14 cellular contexts compared by ENCODE assay signal in genomic region chr18:46718501-46719341, GRCh38. TPM values are rescaled to one million over a fixed set of nuclear protein-coding genes. Genes with fewer than 3 reads are reported as not detected.
DNase-seq lines count a peak whose midpoint lies in the region; FAIRE-seq and TF ChIP-seq lines count a peak whose summit lies in the region.
"Had no signal": no experiment of that assay in that cellular context is flagged by ENCODE, and none has a peak within 500 bp of the region (broad histone marks: within the 10 kb centered on the region; RNA-seq: fewer than 3 reads in every experiment).

No MANE protein-coding gene starts in this region.

- peak overlapping the region; percentile 49 for H3K4me2 ChIP-seq in endothelial cell of umbilical vein (ENCODE audit: insufficient read depth, low read length)
- peak overlapping the region; percentile 19 for H3K4me2 ChIP-seq in osteoblast (ENCODE audit: insufficient read depth, low read length)

- H3K36me3 ChIP-seq in endothelial cell of umbilical vein (ENCODE audit: control insufficient read depth in 2 of 2, extremely low read depth in 1 of 2, insufficient read depth in 2 of 2, low read length in 2 of 2): no peaks in the 10 kb centered on the region
- no peaks in the 10 kb centered on the region for H3K36me3 ChIP-seq in osteoblast (ENCODE audit: insufficient read depth, low read length)
- H3K36me3 ChIP-seq: tibial nerve had no signal

- TF ChIP-seq CTCF in NB4 (IDR thresholded peaks at IDR 0.05; ENCODE audit: low read depth, low read length): no peak
- TF ChIP-seq CTCF in endothelial cell of umbilical vein (IDR thresholded peaks at IDR 0.05; ENCODE audit: extremely low read depth in 1 of 2, insufficient read depth in 1 of 2, low read depth in 1 of 2, low read length in 2 of 2): no peak
- TF ChIP-seq CTCF in osteoblast (IDR thresholded peaks at IDR 0.05; ENCODE audit: extremely low read depth, low read depth, low read length): no peak

- no peaks in the 10 kb centered on the region for H3K79me2 ChIP-seq in endothelial cell of umbilical vein (ENCODE audit: control insufficient read depth, insufficient read depth, low read length)
- no peaks in the 10 kb centered on the region for H3K79me2 ChIP-seq in osteoblast (ENCODE audit: insufficient read depth, low read length)

- H3K4me1 ChIP-seq in endothelial cell of umbilical vein (ENCODE audit: control insufficient read depth, extremely low read depth, insufficient read depth, low read length): peaks cover 18% of the 10 kb centered on the region
- H3K4me1 ChIP-seq in osteoblast (ENCODE audit: insufficient read depth, low read length): peaks cover 12% of the 10 kb centered on the region
- H3K4me1 ChIP-seq: tibial nerve had no signal

- no peaks in the 10 kb centered on the region for H4K20me1 ChIP-seq in endothelial cell of umbilical vein (replicated peaks; ENCODE audit: control insufficient read depth, extremely low read depth, insufficient read depth, low read length)
- no peaks in the 10 kb centered on the region for H4K20me1 ChIP-seq in osteoblast (ENCODE audit: insufficient read depth, low read length)

- H2AFZ ChIP-seq in endothelial cell of umbilical vein (ENCODE audit: low read depth, low read length): no peak overlapping the region
- H2AFZ ChIP-seq in osteoblast (ENCODE audit: low read length): no peak overlapping the region

- TF ChIP-seq POLR2A in NB4 (IDR thresholded peaks at IDR 0.05; ENCODE audit: extremely low read depth, insufficient read length) (no peak), endothelial cell of umbilical vein (IDR thresholded peaks at IDR 0.05; ENCODE audit: low read depth, low read length) (no peak)

- H3K27ac ChIP-seq in endothelial cell of umbilical vein (ENCODE audit: insufficient read depth, low read depth, low read length) (peak overlapping the region; percentile 54), osteoblast (ENCODE audit: low read depth, low read length) (no peak overlapping the region)
- H3K27ac ChIP-seq: tibial nerve had no signal

- H3K27me3 ChIP-seq in endothelial cell of umbilical vein (ENCODE audit: control insufficient read depth in 2 of 2, insufficient read depth in 2 of 2, low read length in 2 of 2): peaks cover 3 to 5% of the 10 kb centered on the region in 2 experiments
- H3K27me3 ChIP-seq in osteoblast (ENCODE audit: insufficient read depth, low read length): no peaks in the 10 kb centered on the region
- H3K27me3 ChIP-seq: tibial nerve had no signal

- DNase-seq in Daoy (ENCODE audit: low read depth): peak; percentile 53
- DNase-seq in NB4 (ENCODE audit: low read depth): peak; percentile 11
- DNase-seq in endothelial cell of umbilical vein (ENCODE audit: low read depth, low spot score): peak; percentile 89
- DNase-seq in osteoblast (ENCODE audit: insufficient read length, low spot score, missing footprints): peak; percentile 56
- DNase-seq in NCI-H187 treated with DMSO at 0.1 percent for 48 hours (lab: John Stamatoyannopoulos, UW): no peak
- no peak for DNase-seq in activated effector memory CD4-positive, alpha-beta T cell treated with Interleukin-2 at 50 U/mL for 16 hours
- DNase-seq in stimulated activated naive CD4-positive, alpha-beta T cell (lab: John Stamatoyannopoulos, UW): no peak
- DNase-seq in HuH-7 (ENCODE audit: low spot score): no peak
- DNase-seq: activated CD4-positive, alpha-beta T cell treated with anti-CD3 and anti-CD28 coated beads, Interleukin-2, amount 50 U/mL, for 4 hours; amygdala; DMS153; naive B cell; NCI-H2081 had no signal

- dilution Hi-C loops in endothelial cell of umbilical vein (cut with MboI; ENCODE audit: extremely low pct_ligation_motif_present, low sequenced_read_pairs): no loop called here

- peak; percentile 96 for FAIRE-seq in endothelial cell of umbilical vein (lab: Jason Lieb, UNC)

- POLR2A ChIA-PET in endothelial cell of umbilical vein (lab: Charles Lee): no interaction called here

- no peaks in the 10 kb centered on the region for H3K9me1 ChIP-seq in endothelial cell of umbilical vein (replicated peaks; ENCODE audit: control insufficient read depth, extremely low read depth, insufficient read depth, low read length)

- no TSS peak for BruUV-seq in endothelial cell of umbilical vein (replicated peaks; lab: Mats Ljungman, UMichigan)

- CTCF ChIA-PET in endothelial cell of umbilical vein (lab: Charles Lee): interaction anchor here (0.7 to 1.4 kb wide), 5 partner anchors 61 to 596 kb away, joined by 3 to 7 read pairs (median 4); partner anchors contain the start of genes KATNAL2 and PIAS2

- H3K9me3 ChIP-seq in endothelial cell of umbilical vein (replicated peaks; ENCODE audit: control insufficient read depth, insufficient read depth, low read length): no peaks in the 10 kb centered on the region
- H3K9me3 ChIP-seq in osteoblast (ENCODE audit: low read depth, low read length): no peaks in the 10 kb centered on the region
- H3K9me3 ChIP-seq: tibial nerve had no signal

- intact Hi-C loops in endothelial cell of umbilical vein (cut with micrococcal nuclease): loop anchor here (1.0 to 2.0 kb wide), 3 partner anchors 42 to 199 kb away; partner anchors contain the start of genes KATNAL2 and PIAS2

- H3K4me3 ChIP-seq in NB4 (ENCODE audit: low read depth, low read length): no peak overlapping the region
- peak overlapping the region in 1 of 3 experiments; percentile 28 for H3K4me3 ChIP-seq in endothelial cell of umbilical vein (replicated peaks in 1 of 3; ENCODE audit: insufficient read depth in 1 of 3, low read depth in 1 of 3, low read length in 3 of 3)
- no peak overlapping the region for H3K4me3 ChIP-seq in osteoblast (ENCODE audit: insufficient read depth, low read length)
- H3K4me3 ChIP-seq: tibial nerve had no signal

- H3K9ac ChIP-seq in endothelial cell of umbilical vein (replicated peaks; ENCODE audit: extremely low read depth, insufficient read depth, low read length): no peak overlapping the region

TF ChIP-seq in endothelial cell of umbilical vein, 7 proteins besides CTCF, POLR2A, EP300 and RAD21:
- TF ChIP-seq JUN (IDR thresholded peaks at IDR 0.05; ENCODE audit: borderline replicate concordance, insufficient read depth, insufficient read length, low read depth) (peak; percentile 89), GATA2 (IDR thresholded peaks at IDR 0.05; ENCODE audit: insufficient read depth, insufficient read length, low read depth, low read length) (peak; percentile 47), MYC (IDR thresholded peaks at IDR 0.05; ENCODE audit: low read depth, low read length) (no peak), POLR2AphosphoS5 (IDR thresholded peaks at IDR 0.05; ENCODE audit: insufficient read depth, low read depth, low read length) (peak; percentile 62), FOS (IDR thresholded peaks at IDR 0.05; ENCODE audit: borderline replicate concordance, insufficient read depth, low read length) (peak; percentile 93)

RNA-seq across cellular contexts. Expression of gene ST8SIA5, which starts 38.1 kb away (rescaled TPM):
- total RNA-seq in Daoy (2014; rRNA removed; shearing (Covaris generic)): 0.03 and 0.40 TPM in 2 replicates
- 0.32 and 0.62 TPM in 2 replicates for total RNA-seq in endothelial cell of umbilical vein
- polyA plus RNA-seq in endothelial cell of umbilical vein: 0.10 and 0.25 TPM in 2 replicates
- polyA plus RNA-seq in endothelial cell of umbilical vein (2011; cell fraction: cytosol; rRNA removed): 0.03 and 0.05 TPM in 2 replicates
- polyA plus RNA-seq in endothelial cell of umbilical vein (2011; cell fraction: nucleus; rRNA removed): 0.37 and 0.46 TPM in 2 replicates
- not detected in 2 replicates for polyA plus RNA-seq in endothelial cell of umbilical vein (2012)
- polyA minus RNA-seq in endothelial cell of umbilical vein: 0.53 TPM in 1 of 2 replicates, not detected in the other
- not detected for polyA minus RNA-seq in endothelial cell of umbilical vein (2011; cell fraction: cytosol; rRNA and poly(A)+ RNA removed)
- 0.14 TPM in 1 of 2 replicates, not detected in the other for polyA minus RNA-seq in endothelial cell of umbilical vein (2011; cell fraction: nucleus; rRNA and poly(A)+ RNA removed)
- under 0.01 TPM in 2 replicates for total RNA-seq in osteoblast
- total RNA-seq: tibial nerve had no signal

Comparison
In these comparisons a context has a peak if more than half of its experiments do, and no peak if none do; other contexts are left out.
1. DNase-seq: peak in Daoy (single experiment), NB4 (single experiment), endothelial cell of umbilical vein (single experiment) and osteoblast (single experiment); none in NCI-H187 treated with DMSO at 0.1 percent for 48 hours (single experiment), activated effector memory CD4-positive, alpha-beta T cell treated with Interleukin-2 at 50 U/mL for 16 hours (single experiment), stimulated activated naive CD4-positive, alpha-beta T cell (0 of 6) and HuH-7 (single experiment).